Comparison of ENCODE assay signal across 1 cellular context in genomic region chr19:1273263-1274041, GRCh38.
TF ChIP-seq lines count a peak whose summit lies in the region.

No MANE protein-coding gene starts in this region.

TF ChIP-seq in K562, 482 proteins besides CTCF, POLR2A, EP300 and RAD21 (continued from another document):
- TF ChIP-seq THRB (CRISPR knock-in tag; conservative IDR thresholded peaks at IDR 0.05) (peak; percentile 5), RBM25 (IDR thresholded peaks at IDR 0.05; ENCODE audit: low read depth, low read length, severe bottlenecking) (no peak), SIN3B (IDR thresholded peaks at IDR 0.05; ENCODE audit: low read depth) (no peak), MAZ (CRISPR knock-in tag; conservative IDR thresholded peaks at IDR 0.05 in 1 of 2, IDR thresholded peaks at IDR 0.05 in 1 of 2) (peak in 1 of 2 experiments; percentile 37; a peak in 3 of 4 replicates), MNT (conservative IDR thresholded peaks at IDR 0.05) (peak; percentile 23 to 36; a peak in 2 of 4 replicates), MGA (IDR thresholded peaks at IDR 0.05) (peak; percentile 84), CEBPB (tag; IDR thresholded peaks at IDR 0.05) (0 out of 2 replicates have a peak, but pooled peaks have one; percentile 19), RBM22 (IDR thresholded peaks at IDR 0.05; ENCODE audit: low read depth, low read length, poor library complexity, severe bottlenecking) (peak; percentile 43), MYNN (IDR thresholded peaks at IDR 0.05) (0 out of 2 replicates have a peak, but pooled peaks have one; percentile 14), MYNN (CRISPR knock-in tag; IDR thresholded peaks at IDR 0.05) (no peak), SMARCE1 (IDR thresholded peaks at IDR 0.05) (0 out of 2 replicates have a peak, but pooled peaks have one; percentile 11), POLR2G (IDR thresholded peaks at IDR 0.05; ENCODE audit: low read depth, low read length) (peak; percentile 74), ERF (CRISPR knock-in tag; IDR thresholded peaks at IDR 0.05) (peak; percentile 93), KDM5B (IDR thresholded peaks at IDR 0.05; ENCODE audit: insufficient replicate concordance, low read depth, low read length) (peak; percentile 20), ETV6 (IDR thresholded peaks at IDR 0.05; ENCODE audit: borderline replicate concordance in 1 of 2, low read depth in 2 of 2, low read length in 1 of 2) (no peak), ETV6 (CRISPR knock-in tag; IDR thresholded peaks at IDR 0.05; ENCODE audit: borderline replicate concordance) (no peak), HOMEZ (CRISPR knock-in tag; IDR thresholded peaks at IDR 0.05) (no peak), ZNF79 (CRISPR knock-in tag; IDR thresholded peaks at IDR 0.05; ENCODE audit: low read depth) (no peak), ZNF655 (CRISPR knock-in tag; IDR thresholded peaks at IDR 0.05) (no peak)
